In the genomic region with DNA sequence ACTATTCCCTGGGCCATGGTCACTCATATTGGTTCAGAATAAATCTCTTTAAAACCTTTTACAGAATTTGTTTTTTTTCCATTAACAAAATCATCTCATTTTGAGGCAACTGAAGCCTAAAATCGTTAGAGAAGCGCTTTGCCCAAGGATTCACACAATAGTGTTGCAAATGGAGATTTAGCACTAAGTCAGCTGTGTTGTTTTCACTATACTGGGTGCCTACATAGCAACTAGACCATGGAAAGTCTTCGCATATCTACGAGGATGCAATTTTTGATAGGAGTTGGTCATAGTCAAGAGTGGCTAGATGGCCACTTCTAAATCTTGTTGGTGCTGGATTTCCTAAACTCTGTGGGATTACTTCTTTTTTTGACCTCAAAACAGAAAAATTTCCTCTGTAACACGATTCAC, we compare ENCODE assay signal across 1 cellular context.
TF ChIP-seq lines count a peak whose summit lies in the region.

No MANE protein-coding gene starts in this region.

TF ChIP-seq in IMR-90, 13 proteins besides CTCF, POLR2A, EP300 and RAD21:
- TF ChIP-seq FOS (IDR thresholded peaks at IDR 0.05; ENCODE audit: low read depth, low read length) (no peak), CHD1 (IDR thresholded peaks at IDR 0.05; ENCODE audit: low read depth, low read length) (no peak), MAFK (IDR thresholded peaks at IDR 0.05; ENCODE audit: low read depth, low read length) (no peak), RFX5 (IDR thresholded peaks at IDR 0.05; ENCODE audit: low read depth, low read length) (no peak), MXI1 (IDR thresholded peaks at IDR 0.05; ENCODE audit: borderline replicate concordance, low read depth, low read length) (no peak), MAZ (IDR thresholded peaks at IDR 0.05; ENCODE audit: borderline replicate concordance, low read depth, low read length) (no peak), SMC3 (IDR thresholded peaks at IDR 0.05; ENCODE audit: low read depth, low read length) (no peak), RCOR1 (IDR thresholded peaks at IDR 0.05; ENCODE audit: insufficient replicate concordance, low read length) (no peak), BHLHE40 (IDR thresholded peaks at IDR 0.05; ENCODE audit: low read depth, low read length) (no peak), NFE2L2 (IDR thresholded peaks at IDR 0.05; ENCODE audit: low read depth, low read length) (no peak), CEBPB (IDR thresholded peaks at IDR 0.05; ENCODE audit: low read depth, low read length) (no peak)
- TF ChIP-seq, protein P1, sequence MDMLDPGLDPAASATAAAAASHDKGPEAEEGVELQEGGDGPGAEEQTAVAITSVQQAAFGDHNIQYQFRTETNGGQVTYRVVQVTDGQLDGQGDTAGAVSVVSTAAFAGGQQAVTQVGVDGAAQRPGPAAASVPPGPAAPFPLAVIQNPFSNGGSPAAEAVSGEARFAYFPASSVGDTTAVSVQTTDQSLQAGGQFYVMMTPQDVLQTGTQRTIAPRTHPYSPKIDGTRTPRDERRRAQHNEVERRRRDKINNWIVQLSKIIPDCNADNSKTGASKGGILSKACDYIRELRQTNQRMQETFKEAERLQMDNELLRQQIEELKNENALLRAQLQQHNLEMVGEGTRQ (IDR thresholded peaks at IDR 0.05; ENCODE audit: low read depth, low read length), result no peak
- TF ChIP-seq, protein P2, sequence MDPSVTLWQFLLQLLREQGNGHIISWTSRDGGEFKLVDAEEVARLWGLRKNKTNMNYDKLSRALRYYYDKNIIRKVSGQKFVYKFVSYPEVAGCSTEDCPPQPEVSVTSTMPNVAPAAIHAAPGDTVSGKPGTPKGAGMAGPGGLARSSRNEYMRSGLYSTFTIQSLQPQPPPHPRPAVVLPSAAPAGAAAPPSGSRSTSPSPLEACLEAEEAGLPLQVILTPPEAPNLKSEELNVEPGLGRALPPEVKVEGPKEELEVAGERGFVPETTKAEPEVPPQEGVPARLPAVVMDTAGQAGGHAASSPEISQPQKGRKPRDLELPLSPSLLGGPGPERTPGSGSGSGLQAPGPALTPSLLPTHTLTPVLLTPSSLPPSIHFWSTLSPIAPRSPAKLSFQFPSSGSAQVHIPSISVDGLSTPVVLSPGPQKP (IDR thresholded peaks at IDR 0.05; ENCODE audit: borderline replicate concordance, low read depth, low read length), result no peak
